In the genomic region with DNA sequence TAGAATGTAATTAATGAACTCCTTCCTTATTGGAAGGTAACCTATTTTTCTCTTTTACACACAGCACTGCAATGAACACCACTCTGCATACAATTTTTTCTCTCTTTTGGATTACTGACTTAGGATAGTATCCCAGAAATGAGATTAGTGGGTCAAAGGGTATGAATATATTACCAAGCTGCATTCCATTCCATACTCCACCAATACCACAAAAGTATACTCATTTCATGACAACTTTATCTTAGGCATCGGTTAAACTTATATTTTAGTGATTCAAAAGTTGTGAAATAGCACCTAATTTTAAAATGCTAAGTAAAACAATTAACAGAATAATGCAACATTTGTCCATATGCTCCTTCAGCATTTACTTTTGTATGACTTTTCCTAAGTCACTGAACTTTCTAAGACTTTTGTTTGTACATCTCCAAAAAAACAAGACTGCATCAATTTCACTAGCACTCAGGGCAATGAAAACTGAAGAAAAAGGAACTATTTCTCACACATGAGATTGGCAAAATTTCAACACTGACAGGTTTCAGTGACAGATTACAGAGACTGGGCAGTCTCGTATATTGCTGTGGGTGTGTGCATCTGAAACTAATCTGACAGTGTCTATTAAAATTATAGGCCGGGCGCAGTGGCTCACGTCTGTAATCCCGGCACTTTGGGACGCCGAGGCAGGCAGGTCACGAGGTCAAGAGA, we compare ENCODE assay signal across 14 cellular contexts. TPM values are rescaled to one million over a fixed set of nuclear protein-coding genes. Genes with fewer than 3 reads are reported as not detected.
DNase-seq lines count a peak whose midpoint lies in the region; ATAC-seq, FAIRE-seq and TF ChIP-seq lines count a peak whose summit lies in the region.
"Had no signal": no experiment of that assay in that cellular context is flagged by ENCODE, and none has a peak within 500 bp of the region (broad histone marks: within the 10 kb centered on the region; RNA-seq: fewer than 3 reads in every experiment).

No MANE protein-coding gene starts in this region.

- no peak for TF ChIP-seq EP300 in HepG2 (IDR thresholded peaks at IDR 0.05; ENCODE audit: low read depth in 2 of 2, low read length in 2 of 2)
- TF ChIP-seq EP300 in HepG2 (CRISPR knock-in tag; IDR thresholded peaks at IDR 0.05; ENCODE audit: borderline replicate concordance), result no peak

- in situ Hi-C loops in astrocyte of the spinal cord (cut with HindIII; ENCODE audit: low sequenced_read_pairs), result no loop called here
- in situ Hi-C loops in HepG2 (cut with HindIII; ENCODE audit: extremely low pct_ligation_motif_present, low pct_unique_long_range_greater_than_20kb), result no loop called here

- H3K36me3 ChIP-seq in HepG2 (replicated peaks in 1 of 2; ENCODE audit: control insufficient read depth in 1 of 2, insufficient read depth in 2 of 2, low read length in 2 of 2), result peaks cover 27 to 56% of the 10 kb centered on the region in 2 experiments

- no peak overlapping the region for H3K27ac Mint-ChIP-seq in activated naive CD8-positive, alpha-beta T cell treated with anti-CD3 and anti-CD28 coated beads, Interleukin-2, amount 50 U/mL, for 24 hours
- H3K27ac Mint-ChIP-seq: activated T-cell treated with anti-CD3 and anti-CD28 coated beads, Interleukin-2, amount 50 U/mL, for 24 hours; T-helper 2 cell treated with Interferon-gamma antibody and Interleukin-4, amounts not matched to agents 5 μg/mL and 100 μg/mL, for 36 hours had no signal

- ATAC-seq in HepG2 (no peak), omental fat pad (ENCODE audit: low FRiP score) (no peak)
- ATAC-seq in activated naive CD8-positive, alpha-beta T cell treated with anti-CD3 and anti-CD28 coated beads, Interleukin-2, amount 50 U/mL, for 24 hours, result no peak
- ATAC-seq: stimulated activated naive CD8-positive, alpha-beta T cell treated with anti-CD3 and anti-CD28 coated beads, Interleukin-15, amount 100 ng/mL, for 72 hours had no signal

- H2AFZ ChIP-seq in HepG2 (ENCODE audit: low read length), result no peak overlapping the region

- intact Hi-C loops in HepG2 (cut with micrococcal nuclease; ENCODE audit: unreplicated experiment), result no loop called here

- H3K79me2 ChIP-seq in HepG2 (ENCODE audit: insufficient read depth, low read length), result peaks cover 49% of the 10 kb centered on the region

- CTCF ChIA-PET in HepG2 (lab: Yijun Ruan, JAX; ENCODE audit: low intra/inter-chr PET ratio, low total read pairs), result no interaction called here

- H3K4me2 ChIP-seq in HepG2 (ENCODE audit: low read depth, low read length), result no peak overlapping the region

- H3K9me3 ChIP-seq in HepG2 (ENCODE audit: low read length), result no peaks in the 10 kb centered on the region

- no peaks in the 10 kb centered on the region for H3K9me3 Mint-ChIP-seq in activated naive CD8-positive, alpha-beta T cell treated with anti-CD3 and anti-CD28 coated beads, Interleukin-2, amount 50 U/mL, for 24 hours
- H3K9me3 Mint-ChIP-seq: activated T-cell treated with anti-CD3 and anti-CD28 coated beads, Interleukin-2, amount 50 U/mL, for 24 hours; naive B cell; stimulated activated naive CD8-positive, alpha-beta T cell treated with anti-CD3 and anti-CD28 coated beads, Interleukin-15, amount 100 ng/mL, for 72 hours; T-helper 2 cell treated with Interferon-gamma antibody and Interleukin-4, amounts not matched to agents 5 μg/mL and 100 μg/mL, for 36 hours had no signal

- TF ChIP-seq RAD21 in HepG2 (CRISPR knock-in tag; IDR thresholded peaks at IDR 0.05), result no peak

- H3K4me3 ChIP-seq in astrocyte of the spinal cord (ENCODE audit: low read depth, low read length) (no peak overlapping the region), HepG2 (replicated peaks in 1 of 3; ENCODE audit: insufficient read depth in 1 of 3, low read depth in 2 of 3, low read length in 3 of 3) (no peak overlapping the region)

- peaks cover 21% of the 10 kb centered on the region for H3K4me1 Mint-ChIP-seq in activated naive CD8-positive, alpha-beta T cell treated with anti-CD3 and anti-CD28 coated beads, Interleukin-2, amount 50 U/mL, for 24 hours

- TF ChIP-seq CTCF in astrocyte of the spinal cord (IDR thresholded peaks at IDR 0.05; ENCODE audit: low read depth, low read length), result no peak
- no peak for TF ChIP-seq CTCF in HepG2 (CRISPR knock-in tag; IDR thresholded peaks at IDR 0.05)
- TF ChIP-seq CTCF in omental fat pad (IDR thresholded peaks at IDR 0.05), result no peak

- no peak for TF ChIP-seq POLR2A in HepG2 (IDR thresholded peaks at IDR 0.05; ENCODE audit: insufficient read depth in 1 of 2, low read depth in 2 of 2, low read length in 2 of 2)

- no peak for FAIRE-seq in HepG2 (lab: Jason Lieb, UNC)

- no peaks in the 10 kb centered on the region for H3K27me3 ChIP-seq in HepG2 (ENCODE audit: control insufficient read depth in 1 of 2, insufficient read depth in 2 of 2, low read length in 2 of 2)

- peaks cover 48% of the 10 kb centered on the region for H4K20me1 ChIP-seq in HepG2 (ENCODE audit: insufficient read depth, low read length)

- no peak overlapping the region for H3K27ac ChIP-seq in HepG2 (ENCODE audit: extremely low read length, insufficient read depth, low read length)

- H3K4me1 ChIP-seq in HepG2 (ENCODE audit: insufficient read depth, low read length), result peaks cover 62% of the 10 kb centered on the region

- POLR2A ChIA-PET in HepG2 (lab: Yijun Ruan, JAX), result interaction anchor here (0.8 kb wide), 1 partner anchor 20 kb away, joined by 3 read pairs; no protein-coding TSS in a partner anchor

- H3K27me3 Mint-ChIP-seq in activated naive CD8-positive, alpha-beta T cell treated with anti-CD3 and anti-CD28 coated beads, Interleukin-2, amount 50 U/mL, for 24 hours, result no peaks in the 10 kb centered on the region
- H3K27me3 Mint-ChIP-seq: activated T-cell treated with anti-CD3 and anti-CD28 coated beads, Interleukin-2, amount 50 U/mL, for 24 hours; naive B cell; stimulated activated naive CD8-positive, alpha-beta T cell treated with anti-CD3 and anti-CD28 coated beads, Interleukin-15, amount 100 ng/mL, for 72 hours had no signal

- H3K4me3 Mint-ChIP-seq in activated naive CD8-positive, alpha-beta T cell treated with anti-CD3 and anti-CD28 coated beads, Interleukin-2, amount 50 U/mL, for 24 hours, result no peak overlapping the region
- H3K4me3 Mint-ChIP-seq: activated T-cell treated with anti-CD3 and anti-CD28 coated beads, Interleukin-2, amount 50 U/mL, for 24 hours; naive B cell; stimulated activated naive CD8-positive, alpha-beta T cell treated with anti-CD3 and anti-CD28 coated beads, Interleukin-15, amount 100 ng/mL, for 72 hours; T-helper 2 cell treated with Interferon-gamma antibody and Interleukin-4, amounts not matched to agents 5 μg/mL and 100 μg/mL, for 36 hours had no signal

- H3K9ac ChIP-seq in HepG2 (ENCODE audit: insufficient read depth, low read depth, low read length), result no peak overlapping the region

- peaks cover 27% of the 10 kb centered on the region for H3K36me3 Mint-ChIP-seq in activated naive CD8-positive, alpha-beta T cell treated with anti-CD3 and anti-CD28 coated beads, Interleukin-2, amount 50 U/mL, for 24 hours (ENCODE audit: low read depth)

- WGBS in HepG2 (ENCODE audit: low lambda C conversion rate), result 94% methylated on average over 9 of the region's 9 CpGs

- TSS peak; percentile 32 for BruUV-seq in HepG2 (replicated peaks; lab: Mats Ljungman, UMichigan)

- DNase-seq in AML-193 (lab: John Stamatoyannopoulos, UW) (peak; percentile 81), MV-4-11 (lab: John Stamatoyannopoulos, UW) (peak; percentile 81), astrocyte of the spinal cord (ENCODE audit: low read depth, low spot score) (peak; percentile 55), HepG2 (ENCODE audit: low spot score) (no peak), NCI-H1694 treated with DMSO at 0.1 percent for 48 hours (lab: John Stamatoyannopoulos, UW) (no peak), omental fat pad (ENCODE audit: low spot score) (no peak)
- no peak for DNase-seq in activated naive CD8-positive, alpha-beta T cell treated with anti-CD3 and anti-CD28 coated beads, Interleukin-2, amount 50 U/mL, for 24 hours
- no peak for DNase-seq in effector CD4-positive, alpha-beta T cell
- DNase-seq: activated T-cell treated with anti-CD3 and anti-CD28 coated beads, Interleukin-2, amount 50 U/mL, for 24 hours; dermis blood vessel endothelial cell; naive B cell; NCI-H526 treated with DMSO at 0.1 percent for 48 hours; stimulated activated naive CD8-positive, alpha-beta T cell treated with anti-CD3 and anti-CD28 coated beads, Interleukin-15, amount 100 ng/mL, for 72 hours had no signal

TF ChIP-seq in HepG2, 621 proteins besides CTCF, POLR2A, EP300 and RAD21 (continues in another document):
- TF ChIP-seq RXRA (CRISPR knock-in tag; IDR thresholded peaks at IDR 0.05), result no peak

RNA-seq across cellular contexts. Expression of a gene that starts 32.1 kb away (rescaled TPM):
- total RNA-seq in HepG2 (2016; rRNA removed; fragmentation: Illumina TruSeq; extraction: Trizol) (52.4 and 93.1 TPM in 2 replicates), omental fat pad (100 to 1,000 TPM in 2 of 4 donors, 10 to 100 TPM in 2; 63.5 to 123 (median 87.6) TPM)
- total RNA-seq in HepG2 (2016; cell fraction: cytosol; rRNA removed; fragmentation: Illumina TruSeq; extraction: Trizol; ENCODE audit: low read depth), result 12.4 and 14.0 TPM in 2 replicates
- 47.7 and 84.1 TPM in 2 replicates for total RNA-seq in HepG2 (2016; cell fraction: insoluble cytoplasmic fraction; rRNA removed; fragmentation: Illumina TruSeq; extraction: Trizol)
- 34.8 and 42.7 TPM in 2 replicates for total RNA-seq in HepG2 (2016; cell fraction: membrane; rRNA removed; fragmentation: Illumina TruSeq; extraction: Trizol)
- 127 and 142 TPM in 2 replicates for total RNA-seq in HepG2 (2016; cell fraction: nucleus; rRNA removed; fragmentation: Illumina TruSeq; extraction: Trizol)
- polyA plus RNA-seq in HepG2 (2011; rRNA removed), result 27.8 and 35.3 TPM in 2 replicates
- 13.6 and 17.7 TPM in 2 replicates for polyA plus RNA-seq in HepG2 (2011; cell fraction: cytosol; rRNA removed)
- polyA plus RNA-seq in HepG2 (2011; cell fraction: nucleus; rRNA removed), result 58.4 and 59.3 TPM in 2 replicates
- 20.6 and 33.4 TPM in 2 replicates for polyA plus RNA-seq in HepG2 (2012)
- 2.6 and 3.3 TPM in 2 replicates for polyA plus RNA-seq in HepG2 (2016; cell fraction: cytosol; fragmentation: Illumina TruSeq; extraction: Trizol; ENCODE audit: low read depth)
- 17.4 and 19.8 TPM in 2 replicates for polyA plus RNA-seq in HepG2 (2016; cell fraction: insoluble cytoplasmic fraction; fragmentation: Illumina TruSeq; extraction: Trizol; ENCODE audit: low read depth)
- polyA plus RNA-seq in HepG2 (2016; cell fraction: membrane; fragmentation: Illumina TruSeq; extraction: Trizol; ENCODE audit: low read depth), result 3.9 and 4.9 TPM in 2 replicates
- 40.2 and 45.2 TPM in 2 replicates for polyA plus RNA-seq in HepG2 (2016; cell fraction: nucleus; fragmentation: Illumina TruSeq; extraction: Trizol; ENCODE audit: insufficient read depth, low read depth)
- 32.9 and 69.3 TPM in 2 replicates for polyA minus RNA-seq in HepG2 (2011; rRNA and poly(A)+ RNA removed; ENCODE audit: low replicate concordance)
- polyA minus RNA-seq in HepG2 (2011; cell fraction: cytosol; rRNA and poly(A)+ RNA removed), result 55.2 and 63.0 TPM in 2 replicates
- 495 and 542 TPM in 2 replicates for polyA minus RNA-seq in HepG2 (2011; cell fraction: nucleus; rRNA and poly(A)+ RNA removed)

Comparison
In these comparisons a context has a peak if more than half of its experiments do, and no peak if none do; other contexts are left out.
1. DNase-seq: peak in AML-193 (2 of 2), MV-4-11 (single experiment) and astrocyte of the spinal cord (single experiment); none in HepG2 (single experiment), activated naive CD8-positive, alpha-beta T cell treated with anti-CD3 and anti-CD28 coated beads, Interleukin-2, amount 50 U/mL, for 24 hours (single experiment), NCI-H1694 treated with DMSO at 0.1 percent for 48 hours (single experiment), effector CD4-positive, alpha-beta T cell (single experiment) and omental fat pad (single experiment).